8 cellular contexts compared by ENCODE assay signal in genomic region chr2:190535586-190535985, GRCh38. TPM values are rescaled to one million over a fixed set of nuclear protein-coding genes. Genes with fewer than 3 reads are reported as not detected.
A peak's percentile ranks its signal among the peaks of the same experiment; 100 is the strongest.
DNase-seq lines count a peak whose midpoint lies in the region; ATAC-seq, FAIRE-seq and TF ChIP-seq lines count a peak whose summit lies in the region.

No MANE protein-coding gene starts in this region.

- no peaks in the 10 kb centered on the region for H3K9me2 ChIP-seq in OCI-LY1 (ENCODE audit: low read depth, low read length)

- H3K4me3 ChIP-seq in OCI-LY1 (ENCODE audit: low read depth, low read length, poor library complexity, severe bottlenecking): peak overlapping the region; percentile 72
- H3K4me3 ChIP-seq in retinal pigment epithelial cell (ENCODE audit: low read length): peak overlapping the region; percentile 71

- H3K4me2 ChIP-seq in OCI-LY1 (ENCODE audit: low read length): peak overlapping the region; percentile 82

- H4K20me1 ChIP-seq in OCI-LY1 (ENCODE audit: insufficient read depth, low read length): no peaks in the 10 kb centered on the region

- H3K27ac ChIP-seq in OCI-LY1 (ENCODE audit: low read depth, low read length, poor library complexity, severe bottlenecking): peak overlapping the region; percentile 3
- peak overlapping the region; percentile 62 for H3K27ac ChIP-seq in epithelial cell of prostate

- no peak for DNase-seq in GM19239 (ENCODE audit: insufficient read length, low spot score)
- DNase-seq in epithelial cell of prostate (ENCODE audit: low read depth, low spot score): no peak
- no peak for DNase-seq in retinal pigment epithelial cell (ENCODE audit: low read depth)
- no peak for DNase-seq in T1000 (lab: John Stamatoyannopoulos, UW)
- DNase-seq in sciatic nerve (ENCODE audit: low spot score): no peak

- peaks cover 13% of the 10 kb centered on the region for H3K9me3 ChIP-seq in OCI-LY1 (ENCODE audit: low read length)

- intact Hi-C loops in sciatic nerve (cut with DNase I): loop anchor here (10.0 kb wide), 1 partner anchor 119 kb away; no protein-coding TSS in a partner anchor

- peak overlapping the region; percentile 76; the same call in 1 of the 2 replicates for H2AFZ ChIP-seq in OCI-LY1 (ENCODE audit: low read length)

- H3F3A ChIP-seq in OCI-LY1 (ENCODE audit: insufficient read depth, low read length): no peaks in the 10 kb centered on the region

- no peak for ATAC-seq in GM19351 (IDR thresholded peaks at IDR 0.05; ENCODE audit: unreplicated experiment)
- no peak for ATAC-seq in HG03442 (IDR thresholded peaks at IDR 0.05; ENCODE audit: unreplicated experiment)
- no peak for ATAC-seq in sciatic nerve

- no peak for TF ChIP-seq CTCF in OCI-LY1 (IDR thresholded peaks at IDR 0.05; ENCODE audit: low read length)
- TF ChIP-seq CTCF in retinal pigment epithelial cell (conservative IDR thresholded peaks at IDR 0.05; ENCODE audit: low read depth, low read length): no peak

- peaks cover 33% of the 10 kb centered on the region for H3K4me1 ChIP-seq in OCI-LY1 (ENCODE audit: insufficient read depth, low read length, severe bottlenecking)

- H3K9ac ChIP-seq in OCI-LY1 (ENCODE audit: low read length): peak overlapping the region; percentile 79

- no peaks in the 10 kb centered on the region for H3K27me3 ChIP-seq in OCI-LY1 (ENCODE audit: insufficient read depth, low read length)

- no peaks in the 10 kb centered on the region for H3K79me2 ChIP-seq in OCI-LY1 (ENCODE audit: insufficient read depth, low read length)

- H3K36me3 ChIP-seq in OCI-LY1 (ENCODE audit: insufficient read depth, low read length): peaks cover 6% of the 10 kb centered on the region; the same call in 1 of the 2 replicates

- peak; percentile 75 for FAIRE-seq in GM19239 (lab: Jason Lieb, UNC)

RNA-seq across cellular contexts. Expression of gene NEMP2, which starts 1.1 kb away (rescaled TPM):
- total RNA-seq in sciatic nerve: 5.6 TPM
